ENCODE assay signal across 23 cellular contexts in the genomic region with DNA sequence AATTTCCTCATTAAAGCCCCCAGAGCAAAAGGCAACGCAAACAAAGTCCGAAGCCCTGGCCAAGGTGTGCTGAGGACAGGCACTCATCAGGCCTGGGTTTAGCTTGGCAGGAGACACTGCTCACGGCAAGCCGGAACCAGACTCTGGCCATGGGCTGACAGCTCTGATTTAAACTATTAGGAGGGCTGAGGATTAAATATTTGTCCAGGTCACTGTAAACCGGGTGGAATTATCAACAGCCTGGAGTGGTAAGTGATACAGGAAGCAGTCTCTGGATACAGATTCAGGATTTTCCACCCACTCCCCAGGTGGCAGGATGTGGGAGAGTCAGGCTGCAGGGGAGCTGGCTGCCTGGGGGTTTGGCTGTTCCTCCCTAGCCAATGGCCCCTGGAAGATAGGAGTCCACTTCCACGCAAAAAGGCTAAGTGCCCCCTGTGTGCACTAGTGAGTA. TPM values are rescaled to one million over a fixed set of nuclear protein-coding genes. Genes with fewer than 3 reads are reported as not detected.
DNase-seq lines count a peak whose midpoint lies in the region; ATAC-seq, FAIRE-seq and TF ChIP-seq lines count a peak whose summit lies in the region.
"Had no signal": no experiment of that assay in that cellular context is flagged by ENCODE, and none has a peak within 500 bp of the region (broad histone marks: within the 10 kb centered on the region; RNA-seq: fewer than 3 reads in every experiment).

No MANE protein-coding gene starts in this region.

- TF ChIP-seq CTCF in Panc1 (IDR thresholded peaks at IDR 0.05), result no peak
- no peak for TF ChIP-seq CTCF in CD4-positive, alpha-beta T cell (IDR thresholded peaks at IDR 0.05)

- intact Hi-C loops in right cardiac atrium (cut with DNase I) (no loop called here), left ventricle myocardium superior (cut with micrococcal nuclease) (no loop called here), Panc1 (cut with micrococcal nuclease; ENCODE audit: unreplicated experiment) (no loop called here)
- intact Hi-C loops in CD4-positive, alpha-beta T cell (cut with DNase I, micrococcal nuclease), result no loop called here

- H3K27ac Mint-ChIP-seq in CD4-positive, alpha-beta T cell, result no peak overlapping the region
- H3K27ac Mint-ChIP-seq: T-helper 17 cell had no signal

- H3K4me3 ChIP-seq in right cardiac atrium (ENCODE audit: low read length), result no peak overlapping the region
- H3K4me3 ChIP-seq in Panc1 (ENCODE audit: low read depth in 2 of 2, low read length in 2 of 2), result no peak overlapping the region
- no peak overlapping the region for H3K4me3 ChIP-seq in small intestine (ENCODE audit: low read depth in 1 of 2, low read length in 2 of 2)
- H3K4me3 ChIP-seq: HAP-1, SJSA1, stomach, upper lobe of left lung had no signal

- no peaks in the 10 kb centered on the region for H3K27me3 ChIP-seq in right cardiac atrium (ENCODE audit: control insufficient read depth, insufficient read depth)
- H3K27me3 ChIP-seq in Panc1 (ENCODE audit: control insufficient read depth, insufficient read depth, low read length), result no peaks in the 10 kb centered on the region
- H3K27me3 ChIP-seq in CD4-positive, alpha-beta T cell (ENCODE audit: control insufficient read depth, insufficient read depth, low read length), result no peaks in the 10 kb centered on the region
- H3K27me3 ChIP-seq in small intestine (ENCODE audit: control insufficient read depth in 2 of 2, insufficient read depth in 2 of 2, low read length in 2 of 2), result no peaks in the 10 kb centered on the region
- H3K27me3 ChIP-seq: brain microvascular endothelial cell, SJSA1, stomach, upper lobe of left lung had no signal

- POLR2A ChIA-PET in Panc1 (lab: Charles Lee), result no interaction called here
- POLR2A ChIA-PET in CD4-positive, alpha-beta T cell (lab: Charles Lee), result interaction anchor here (0.9 kb wide), 1 partner anchor 246 kb away, joined by 3 read pairs; no protein-coding TSS in a partner anchor

- 65% methylated on average over 6 of the region's 6 CpGs for WGBS in right cardiac atrium
- 82 to 93% (median 91%) methylated on average over 6 of the region's 6 CpGs for WGBS in small intestine, 3 donors

- ATAC-seq in right cardiac atrium (no peak), left ventricle myocardium superior (no peak), Panc1 (peak; percentile 32; the same call in 1 of the 2 replicates)
- no peak for ATAC-seq in CD4-positive, alpha-beta T cell (ENCODE audit: poor library complexity)
- ATAC-seq: PC-3, T-helper 17 cell had no signal

- no peak overlapping the region for H3K4me3 Mint-ChIP-seq in CD4-positive, alpha-beta T cell
- H3K4me3 Mint-ChIP-seq: T-helper 17 cell had no signal

- no peaks in the 10 kb centered on the region for H3K9me3 Mint-ChIP-seq in CD4-positive, alpha-beta T cell

- no peak overlapping the region for H3K27ac ChIP-seq in right cardiac atrium (ENCODE audit: low read length)
- H3K27ac ChIP-seq in Panc1 (ENCODE audit: low read length), result no peak overlapping the region; the same call in 1 of the 2 replicates
- H3K27ac ChIP-seq in CD4-positive, alpha-beta T cell (ENCODE audit: low read depth, low read length), result no peak overlapping the region
- H3K27ac ChIP-seq in small intestine (ENCODE audit: low read depth in 1 of 2, low read length in 1 of 2), result no peak overlapping the region
- H3K27ac ChIP-seq: brain microvascular endothelial cell, SJSA1, upper lobe of left lung had no signal

- H3K36me3 ChIP-seq in Panc1 (ENCODE audit: control insufficient read depth, insufficient read depth, low read length) (peaks cover 5% of the 10 kb centered on the region), small intestine (ENCODE audit: control insufficient read depth in 2 of 2, insufficient read depth in 2 of 2, low read length in 2 of 2) (peaks cover 17 to 26% of the 10 kb centered on the region in 2 donors)

- H3K4me1 Mint-ChIP-seq in CD4-positive, alpha-beta T cell (ENCODE audit: low read depth), result peaks cover 13% of the 10 kb centered on the region

- H3K36me3 Mint-ChIP-seq in CD4-positive, alpha-beta T cell (ENCODE audit: low read depth), result peaks cover 77% of the 10 kb centered on the region

- H3K4me1 ChIP-seq in right cardiac atrium (ENCODE audit: control insufficient read depth, insufficient read depth, low read length), result no peaks in the 10 kb centered on the region
- H3K4me1 ChIP-seq in Panc1 (ENCODE audit: control insufficient read depth, insufficient read depth, low read length), result peaks cover 11% of the 10 kb centered on the region; the same call in 1 of the 2 replicates
- peaks cover 0 to 2% of the 10 kb centered on the region in 2 donors for H3K4me1 ChIP-seq in small intestine (ENCODE audit: control insufficient read depth in 2 of 2, insufficient read depth in 1 of 2, low read depth in 1 of 2, low read length in 1 of 2)
- H3K4me1 ChIP-seq: HAP-1 had no signal

- H3K9me3 ChIP-seq in right cardiac atrium (ENCODE audit: control insufficient read depth, low read length) (no peaks in the 10 kb centered on the region), Panc1 (ENCODE audit: control insufficient read depth, insufficient read depth, low read depth, low read length) (no peaks in the 10 kb centered on the region), small intestine (ENCODE audit: control insufficient read depth, low read depth) (no peaks in the 10 kb centered on the region)
- H3K9me3 ChIP-seq in CD4-positive, alpha-beta T cell (ENCODE audit: control insufficient read depth, low read length), result no peaks in the 10 kb centered on the region
- H3K9me3 ChIP-seq: HAP-1, SJSA1, stomach, upper lobe of left lung had no signal

- no peaks in the 10 kb centered on the region for H3K27me3 Mint-ChIP-seq in CD4-positive, alpha-beta T cell
- H3K27me3 Mint-ChIP-seq: T-helper 17 cell had no signal

- no TSS peak for BruUV-seq in Panc1 (replicated peaks; lab: Mats Ljungman, UMichigan)

- FAIRE-seq in small intestine (lab: Jason Lieb, UNC), result no peak
- FAIRE-seq: keratinocyte had no signal

- DNase-seq in right cardiac atrium (peak in 2 of 3 donors; percentile 1 to 12), left ventricle myocardium superior (no peak), Panc1 (ENCODE audit: low read depth, low spot score) (no peak), left kidney (ENCODE audit: low read depth, low spot score) (peak; percentile 60), T-helper 9 cell (no peak), small intestine (no peak), ACHN (no peak)
- DNase-seq in CD4-positive, alpha-beta T cell, result no peak
- DNase-seq: activated CD4-positive, CD25-positive, alpha-beta regulatory T cell; brain microvascular endothelial cell; cortex of kidney; DND-41; mammary epithelial cell; NCI-H1694; NCI-H774; PC-3; stimulated activated CD4-positive, alpha-beta T cell treated with anti-CD3 and anti-CD28 coated beads, Interleukin-4, amount 100 ng/mL, for 24 hours; stomach; T-helper 17 cell; upper lobe of left lung had no signal

- in situ Hi-C loops in Panc1 (cut with HindIII; ENCODE audit: low pct_unique_long_range_greater_than_20kb, low sequenced_read_pairs) (no loop called here), ACHN (cut with HindIII; ENCODE audit: low pct_ligation_motif_present, low pct_unique_long_range_greater_than_20kb, low sequenced_read_pairs) (no loop called here)

- CTCF ChIA-PET in Panc1 (lab: Charles Lee), result no interaction called here
- CTCF ChIA-PET in CD4-positive, alpha-beta T cell (lab: Charles Lee), result interaction anchor here (0.8 kb wide), 1 partner anchor 13 kb away, joined by 4 read pairs; no protein-coding TSS in a partner anchor

RNA-seq across cellular contexts. Expression of a gene that starts 42.4 kb away (rescaled TPM):
- 1 to 10 TPM; 6.6 to 7.3 (median 7.2) TPM for total RNA-seq in right cardiac atrium
- polyA plus RNA-seq in right cardiac atrium, result 9.2 TPM
- total RNA-seq in left ventricle myocardium superior, result 7.5 TPM
- 42.0 TPM for total RNA-seq in Panc1 (2021; ENCODE audit: unreplicated experiment)
- 56.7 TPM for polyA plus RNA-seq in Panc1 (2012; ENCODE audit: insufficient read length)
- 1 to 10 TPM; 2.3 to 3.7 TPM for total RNA-seq in CD4-positive, alpha-beta T cell
- 10 to 100 TPM; 14.6 to 46.7 (median 39.2) TPM for polyA plus RNA-seq in small intestine

RNA-seq across cellular contexts. Expression of a gene that starts 42.6 kb away (rescaled TPM):
- total RNA-seq in right cardiac atrium (10 to 100 TPM; 29.7 to 41.9 (median 40.0) TPM), left ventricle myocardium superior (48.7 TPM), Panc1 (2021; ENCODE audit: unreplicated experiment) (86.6 TPM)
- polyA plus RNA-seq in right cardiac atrium (25.9 TPM), small intestine (100 to 1,000 TPM in 2 of 3 donors, 10 to 100 TPM in 1; 73.2 to 153 (median 147) TPM)
- 125 TPM for polyA plus RNA-seq in Panc1 (2012; ENCODE audit: insufficient read length)
- 10 to 100 TPM; 11.1 to 11.8 TPM for total RNA-seq in CD4-positive, alpha-beta T cell

Comparison
In these comparisons a context has a peak if more than half of its experiments do, and no peak if none do; other contexts are left out.
1. DNase-seq: peak in right cardiac atrium (2 of 3) and left kidney (single experiment); none in left ventricle myocardium superior (single experiment), Panc1 (single experiment), T-helper 9 cell (single experiment), CD4-positive, alpha-beta T cell (0 of 10), small intestine (single experiment) and ACHN (single experiment).